8 cellular contexts compared by ENCODE assay signal in the genomic region with DNA sequence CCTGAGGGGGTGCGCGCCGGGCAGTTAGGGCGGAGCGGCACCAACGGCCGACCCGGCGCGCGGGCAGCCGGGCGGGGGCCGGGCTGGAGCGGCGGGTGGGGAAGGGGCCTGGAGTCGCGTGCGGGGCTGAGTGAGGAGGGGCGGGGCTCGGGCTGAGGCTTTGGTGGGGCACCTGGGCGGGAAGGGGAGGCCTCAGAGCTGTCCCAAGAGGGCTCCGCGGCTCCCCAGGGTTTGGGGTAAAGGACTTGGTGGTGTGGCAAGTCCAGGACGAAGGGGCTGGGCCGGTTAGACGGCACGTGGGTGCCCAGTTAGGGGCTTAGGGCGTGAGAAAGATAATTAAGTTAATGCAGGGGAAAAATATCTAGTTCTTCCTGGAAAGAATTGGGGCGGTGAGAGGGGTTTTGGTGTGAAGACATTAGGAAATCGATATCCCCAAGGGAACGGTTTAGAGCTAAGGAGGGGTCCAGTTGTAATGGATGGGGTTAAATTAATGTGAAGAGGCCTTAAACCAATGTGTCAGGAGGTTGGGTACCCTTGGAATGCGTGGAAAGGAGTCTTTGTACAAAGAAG. TPM values are rescaled to one million over a fixed set of nuclear protein-coding genes. Genes with fewer than 3 reads are reported as not detected.
DNase-seq lines count a peak whose midpoint lies in the region; ATAC-seq and TF ChIP-seq lines count a peak whose summit lies in the region.

No MANE protein-coding gene starts in this region.

- H3K9ac ChIP-seq in NT2/D1 (ENCODE audit: insufficient read length, low read depth) (peak overlapping the region; percentile 93), mammary epithelial cell (ENCODE audit: insufficient read depth, low read length) (peak overlapping the region; percentile 88)

- H3K27me3 Mint-ChIP-seq in CD4-positive, CD25-positive, alpha-beta regulatory T cell, result peaks cover 4% of the 10 kb centered on the region
- H3K27me3 Mint-ChIP-seq in mesothelial cell of epicardium (ENCODE audit: low read depth), result peaks cover under 1% of the 10 kb centered on the region
- H3K27me3 Mint-ChIP-seq in stimulated activated naive CD8-positive, alpha-beta T cell treated with anti-CD3 and anti-CD28 coated beads, Interleukin-15, amount 100 ng/mL, for 72 hours, result no peaks in the 10 kb centered on the region

- H2AFZ ChIP-seq in mammary epithelial cell (ENCODE audit: low read depth, low read length), result peak overlapping the region; percentile 64

- CTCF ChIA-PET in mammary epithelial cell (lab: Charles Lee; ENCODE audit: low non-redundant PET), result no interaction called here

- dilution Hi-C loops in mammary epithelial cell (cut with HindIII; ENCODE audit: low sequenced_read_pairs), result no loop called here

- H3K27me3 ChIP-seq in CD4-positive, CD25-positive, alpha-beta regulatory T cell (ENCODE audit: control insufficient read depth, insufficient read depth, low read length), result no peaks in the 10 kb centered on the region
- no peaks in the 10 kb centered on the region for H3K27me3 ChIP-seq in NT2/D1 (ENCODE audit: insufficient read depth, insufficient read length)
- no peaks in the 10 kb centered on the region for H3K27me3 ChIP-seq in mammary epithelial cell (ENCODE audit: insufficient read depth, low read length)

- peaks cover 27% of the 10 kb centered on the region for H3K4me1 ChIP-seq in CD4-positive, CD25-positive, alpha-beta regulatory T cell (ENCODE audit: control insufficient read depth, insufficient read depth, low read length, poor library complexity, severe bottlenecking)
- H3K4me1 ChIP-seq in NT2/D1 (ENCODE audit: insufficient read depth, insufficient read length) (peaks cover 3% of the 10 kb centered on the region), mammary epithelial cell (ENCODE audit: insufficient read depth, low read length) (peaks cover 29% of the 10 kb centered on the region)

- peak overlapping the region; percentile 91 to 96 (median 94) for H3K4me3 Mint-ChIP-seq in CD4-positive, CD25-positive, alpha-beta regulatory T cell
- peak overlapping the region; percentile 89 for H3K4me3 Mint-ChIP-seq in mesothelial cell of epicardium
- H3K4me3 Mint-ChIP-seq in stimulated activated naive CD8-positive, alpha-beta T cell treated with anti-CD3 and anti-CD28 coated beads, Interleukin-15, amount 100 ng/mL, for 72 hours, result peak overlapping the region; percentile 93 to 94

- peak overlapping the region; percentile 93 for H3K4me2 ChIP-seq in mammary epithelial cell (ENCODE audit: insufficient read depth, low read depth, low read length)

- TF ChIP-seq CTCF in mammary epithelial cell (conservative IDR thresholded peaks at IDR 0.05 in 1 of 2, IDR thresholded peaks at IDR 0.05 in 1 of 2; ENCODE audit: extremely low read depth in 1 of 2, insufficient read depth in 1 of 2, low read depth in 1 of 2, low read length in 2 of 2) (no peak), mesothelial cell of epicardium (IDR thresholded peaks at IDR 0.05; ENCODE audit: unreplicated experiment) (no peak)

- peaks cover 7 to 42% (median 29%) of the 10 kb centered on the region in 4 donors for H3K4me1 Mint-ChIP-seq in CD4-positive, CD25-positive, alpha-beta regulatory T cell
- H3K4me1 Mint-ChIP-seq in mesothelial cell of epicardium, result peaks cover 33% of the 10 kb centered on the region
- H3K4me1 Mint-ChIP-seq in stimulated activated naive CD8-positive, alpha-beta T cell treated with anti-CD3 and anti-CD28 coated beads, Interleukin-15, amount 100 ng/mL, for 72 hours, result peaks cover 37% of the 10 kb centered on the region

- peaks cover 30% of the 10 kb centered on the region for H3K36me3 Mint-ChIP-seq in CD4-positive, CD25-positive, alpha-beta regulatory T cell
- H3K36me3 Mint-ChIP-seq in mesothelial cell of epicardium, result peaks cover 10% of the 10 kb centered on the region

- H3K9me3 ChIP-seq in CD4-positive, CD25-positive, alpha-beta regulatory T cell (ENCODE audit: control insufficient read depth in 2 of 2, low read length in 2 of 2), result no peaks in the 10 kb centered on the region
- H3K9me3 ChIP-seq in NT2/D1 (ENCODE audit: insufficient read depth, low read length), result no peaks in the 10 kb centered on the region
- no peaks in the 10 kb centered on the region for H3K9me3 ChIP-seq in mammary epithelial cell (replicated peaks; ENCODE audit: insufficient read depth, low read length)

- no TSS peak for BruUV-seq in mammary epithelial cell (replicated peaks; lab: Mats Ljungman, UMichigan)

- 3% methylated on average over 5 of the region's 33 CpGs for WGBS in mammary epithelial cell (ENCODE audit: low coverage, missing lambda C conversion rate)

- peaks cover 4% of the 10 kb centered on the region for H4K20me1 ChIP-seq in mammary epithelial cell (ENCODE audit: insufficient read depth, low read length)

- H3K4me3 ChIP-seq in CD4-positive, CD25-positive, alpha-beta regulatory T cell (ENCODE audit: low read depth, low read length), result peak overlapping the region; percentile 92
- H3K4me3 ChIP-seq in NT2/D1 (ENCODE audit: insufficient read length, low read depth) (peak overlapping the region; percentile 81), mammary epithelial cell (replicated peaks in 1 of 3; ENCODE audit: insufficient read depth in 1 of 3, low read depth in 2 of 3, low read length in 3 of 3) (peak overlapping the region; percentile 83 to 89 (median 86))

- in situ Hi-C loops in mammary epithelial cell (cut with MboI; ENCODE audit: low sequenced_read_pairs in 2 of 2), result no loop called here

- H3K79me2 ChIP-seq in mammary epithelial cell (ENCODE audit: insufficient read depth, low read length), result peaks cover 55% of the 10 kb centered on the region

- intact Hi-C loops in mammary epithelial cell (cut with micrococcal nuclease), result loop anchor here (2.0 to 5.0 kb wide), 3 partner anchors 42 to 189 kb away; partner anchors contain the start of gene RABAC1

- ATAC-seq in CD4-positive, CD25-positive, alpha-beta regulatory T cell (ENCODE audit: low read depth in 2 of 2), result no peak
- ATAC-seq in stimulated activated naive CD8-positive, alpha-beta T cell treated with anti-CD3 and anti-CD28 coated beads, Interleukin-15, amount 100 ng/mL, for 72 hours, result no peak

- H3K36me3 ChIP-seq in CD4-positive, CD25-positive, alpha-beta regulatory T cell (ENCODE audit: control insufficient read depth, insufficient read depth, low read length), result peaks cover 26% of the 10 kb centered on the region
- H3K36me3 ChIP-seq in NT2/D1 (ENCODE audit: insufficient read depth, insufficient read length, low read length) (peaks cover 40% of the 10 kb centered on the region), mammary epithelial cell (ENCODE audit: insufficient read depth, low read length) (peaks cover 19% of the 10 kb centered on the region)

- no peaks in the 10 kb centered on the region for H3K9me3 Mint-ChIP-seq in CD4-positive, CD25-positive, alpha-beta regulatory T cell
- no peaks in the 10 kb centered on the region for H3K9me3 Mint-ChIP-seq in mesothelial cell of epicardium
- H3K9me3 Mint-ChIP-seq in stimulated activated naive CD8-positive, alpha-beta T cell treated with anti-CD3 and anti-CD28 coated beads, Interleukin-15, amount 100 ng/mL, for 72 hours, result no peaks in the 10 kb centered on the region

- H3K27ac Mint-ChIP-seq in CD4-positive, CD25-positive, alpha-beta regulatory T cell, result peak overlapping the region; percentile 94 to 100 (median 97)
- peak overlapping the region; percentile 97 for H3K27ac Mint-ChIP-seq in mesothelial cell of epicardium
- peak overlapping the region; percentile 96 for H3K27ac Mint-ChIP-seq in stimulated activated naive CD8-positive, alpha-beta T cell treated with anti-CD3 and anti-CD28 coated beads, Interleukin-15, amount 100 ng/mL, for 72 hours

- H3K27ac ChIP-seq in CD4-positive, CD25-positive, alpha-beta regulatory T cell (ENCODE audit: insufficient read depth, low read length, poor library complexity, severe bottlenecking), result peak overlapping the region; percentile 98
- H3K27ac ChIP-seq in mammary epithelial cell (ENCODE audit: insufficient read depth, low read depth, low read length), result peak overlapping the region; percentile 40

- peak in 1 of 3 donors; percentile 38 for DNase-seq in CD4-positive, CD25-positive, alpha-beta regulatory T cell
- DNase-seq in NT2/D1 (ENCODE audit: low read depth, low spot score) (no peak), mammary epithelial cell (no peak), mesothelial cell of epicardium (ENCODE audit: low spot score in 2 of 2, unreplicated experiment in 2 of 2) (peak in 1 of 2 experiments; percentile 43), NCI-H1105 (lab: John Stamatoyannopoulos, UW) (no peak), NCI-H510A (lab: John Stamatoyannopoulos, UW) (no peak), AG20443 (ENCODE audit: low spot score) (no peak)
- no peak for DNase-seq in stimulated activated naive CD8-positive, alpha-beta T cell treated with anti-CD3 and anti-CD28 coated beads, Interleukin-15, amount 100 ng/mL, for 72 hours

RNA-seq across cellular contexts. Expression of gene ZNF574, which starts 0.5 kb away (rescaled TPM):
- total RNA-seq in CD4-positive, CD25-positive, alpha-beta regulatory T cell, result 24.0 TPM
- polyA plus RNA-seq in CD4-positive, CD25-positive, alpha-beta regulatory T cell, result 10 to 100 TPM; 10.7 to 22.1 (median 15.5) TPM
- total RNA-seq in mammary epithelial cell (10 to 100 TPM; 16.8 to 19.7 TPM), mesothelial cell of epicardium (20.8 to 21.9 TPM (median 21.3 TPM) in 3 replicates)
- 16.6 TPM for polyA plus RNA-seq in mammary epithelial cell
- polyA minus RNA-seq in mammary epithelial cell, result 20.6 TPM

RNA-seq across cellular contexts. Expression of gene GRIK5, which starts 6.5 kb away (rescaled TPM):
- 0.52 TPM for total RNA-seq in CD4-positive, CD25-positive, alpha-beta regulatory T cell
- under 1 TPM in 1 of 4 donors, not detected in 3; 0.06 TPM for polyA plus RNA-seq in CD4-positive, CD25-positive, alpha-beta regulatory T cell
- under 1 TPM in 1 of 2 donors, not detected in 1; 0.45 TPM for total RNA-seq in mammary epithelial cell
- polyA plus RNA-seq in mammary epithelial cell, result 0.08 TPM
- not detected for polyA minus RNA-seq in mammary epithelial cell
- total RNA-seq in mesothelial cell of epicardium, result 38.3 to 39.9 TPM (median 39.2 TPM) in 3 replicates

RNA-seq across cellular contexts. Expression of gene POU2F2, which starts 55.8 kb away (rescaled TPM):
- total RNA-seq in CD4-positive, CD25-positive, alpha-beta regulatory T cell, result 48.9 TPM
- 1 to 10 TPM; 4.2 to 7.2 (median 6.4) TPM for polyA plus RNA-seq in CD4-positive, CD25-positive, alpha-beta regulatory T cell
- 10 to 100 TPM in 1 of 2 donors, under 1 TPM in 1; 0.83 to 12.5 TPM for total RNA-seq in mammary epithelial cell
- polyA plus RNA-seq in mammary epithelial cell, result 1.3 TPM
- not detected for polyA minus RNA-seq in mammary epithelial cell
- total RNA-seq in mesothelial cell of epicardium, result 0.65 to 0.93 TPM (median 0.66 TPM) in 3 replicates

Comparison
In these comparisons a context has a peak if more than half of its experiments do, and no peak if none do; other contexts are left out.
1. RNA of gene GRIK5, which starts 6.5 kb away (total RNA-seq): 38.3 to 39.9 TPM in mesothelial cell of epicardium; 0.52 TPM in CD4-positive, CD25-positive, alpha-beta regulatory T cell (single experiment) and 0.45 TPM in mammary epithelial cell; every median in the first group is over 10 times any median in the second.
2. Peak in every context shown above with its lines, with median percentiles within 50 percentile points of each other: H3K4me3 ChIP-seq, H3K27ac Mint-ChIP-seq and H3K4me3 Mint-ChIP-seq.